Comparison of ENCODE assay signal across 1 cellular context in genomic region chr2:74747411-74748080, GRCh38.
A peak's percentile ranks its signal among the peaks of the same experiment; 100 is the strongest.
TF ChIP-seq lines count a peak whose summit lies in the region.

No MANE protein-coding gene starts in this region.

TF ChIP-seq in HepG2, 621 proteins besides CTCF, POLR2A, EP300 and RAD21 (continued from another document and continues in another):
- TF ChIP-seq, protein P1, sequence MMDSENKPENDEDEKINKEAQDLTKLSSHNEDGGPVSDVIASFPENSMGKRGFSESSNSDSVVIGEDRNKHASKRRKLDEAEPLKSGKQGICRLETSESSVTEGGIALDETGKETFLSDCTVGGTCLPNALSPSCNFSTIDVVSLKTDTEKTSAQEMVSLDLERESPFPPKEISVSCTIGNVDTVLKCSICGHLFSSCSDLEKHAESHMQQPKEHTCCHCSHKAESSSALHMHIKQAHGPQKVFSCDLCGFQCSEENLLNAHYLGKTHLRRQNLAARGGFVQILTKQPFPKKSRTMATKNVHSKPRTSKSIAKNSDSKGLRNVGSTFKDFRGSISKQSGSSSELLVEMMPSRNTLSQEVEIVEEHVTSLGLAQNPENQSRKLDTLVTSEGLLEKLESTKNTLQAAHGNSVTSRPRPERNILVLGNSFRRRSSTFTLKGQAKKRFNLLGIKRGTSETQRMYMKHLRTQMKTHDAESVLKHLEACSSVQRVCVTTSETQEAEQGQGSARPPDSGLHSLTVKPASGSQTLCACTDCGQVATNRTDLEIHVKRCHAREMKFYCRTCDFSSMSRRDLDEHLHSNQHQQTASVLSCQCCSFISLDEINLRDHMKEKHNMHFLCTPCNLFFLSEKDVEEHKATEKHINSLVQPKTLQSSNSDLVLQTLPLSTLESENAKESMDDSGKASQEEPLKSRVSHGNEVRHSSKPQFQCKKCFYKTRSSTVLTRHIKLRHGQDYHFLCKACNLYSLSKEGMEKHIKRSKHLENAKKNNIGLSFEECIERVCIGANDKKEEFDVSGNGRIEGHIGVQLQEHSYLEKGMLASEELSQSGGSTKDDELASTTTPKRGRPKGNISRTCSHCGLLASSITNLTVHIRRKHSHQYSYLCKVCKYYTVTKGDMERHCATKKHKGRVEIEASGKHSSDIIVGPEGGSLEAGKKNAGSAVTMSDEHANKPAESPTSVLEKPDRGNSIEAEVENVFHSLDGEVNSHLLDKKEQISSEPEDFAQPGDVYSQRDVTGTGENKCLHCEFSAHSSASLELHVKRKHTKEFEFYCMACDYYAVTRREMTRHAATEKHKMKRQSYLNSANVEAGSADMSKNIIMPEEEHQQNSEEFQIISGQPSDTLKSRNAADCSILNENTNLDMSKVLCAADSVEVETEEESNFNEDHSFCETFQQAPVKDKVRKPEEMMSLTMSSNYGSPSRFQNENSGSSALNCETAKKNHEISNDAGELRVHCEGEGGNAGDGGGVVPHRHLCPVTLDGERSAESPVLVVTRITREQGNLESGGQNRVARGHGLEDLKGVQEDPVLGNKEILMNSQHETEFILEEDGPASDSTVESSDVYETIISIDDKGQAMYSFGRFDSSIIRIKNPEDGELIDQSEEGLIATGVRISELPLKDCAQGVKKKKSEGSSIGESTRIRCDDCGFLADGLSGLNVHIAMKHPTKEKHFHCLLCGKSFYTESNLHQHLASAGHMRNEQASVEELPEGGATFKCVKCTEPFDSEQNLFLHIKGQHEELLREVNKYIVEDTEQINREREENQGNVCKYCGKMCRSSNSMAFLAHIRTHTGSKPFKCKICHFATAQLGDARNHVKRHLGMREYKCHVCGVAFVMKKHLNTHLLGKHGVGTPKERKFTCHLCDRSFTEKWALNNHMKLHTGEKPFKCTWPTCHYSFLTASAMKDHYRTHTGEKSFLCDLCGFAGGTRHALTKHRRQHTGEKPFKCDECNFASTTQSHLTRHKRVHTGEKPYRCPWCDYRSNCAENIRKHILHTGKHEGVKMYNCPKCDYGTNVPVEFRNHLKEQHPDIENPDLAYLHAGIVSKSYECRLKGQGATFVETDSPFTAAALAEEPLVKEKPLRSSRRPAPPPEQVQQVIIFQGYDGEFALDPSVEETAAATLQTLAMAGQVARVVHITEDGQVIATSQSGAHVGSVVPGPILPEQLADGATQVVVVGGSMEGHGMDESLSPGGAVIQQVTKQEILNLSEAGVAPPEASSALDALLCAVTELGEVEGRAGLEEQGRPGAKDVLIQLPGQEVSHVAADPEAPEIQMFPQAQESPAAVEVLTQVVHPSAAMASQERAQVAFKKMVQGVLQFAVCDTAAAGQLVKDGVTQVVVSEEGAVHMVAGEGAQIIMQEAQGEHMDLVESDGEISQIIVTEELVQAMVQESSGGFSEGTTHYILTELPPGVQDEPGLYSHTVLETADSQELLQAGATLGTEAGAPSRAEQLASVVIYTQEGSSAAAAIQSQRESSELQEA (CRISPR knock-in tag; IDR thresholded peaks at IDR 0.05; ENCODE audit: not compliant biosample characterization): peak; percentile 23
- peak; percentile 59; the same call in 1 of the 2 replicates for TF ChIP-seq NR2C2 (CRISPR knock-in tag; IDR thresholded peaks at IDR 0.05; ENCODE audit: borderline replicate concordance)
- TF ChIP-seq POGZ (CRISPR knock-in tag; IDR thresholded peaks at IDR 0.05): peak; percentile 90
- no peak for TF ChIP-seq JDP2 (CRISPR knock-in tag; IDR thresholded peaks at IDR 0.05; ENCODE audit: borderline replicate concordance)
- TF ChIP-seq XBP1 (CRISPR knock-in tag; IDR thresholded peaks at IDR 0.05): no peak
- no peak for TF ChIP-seq ZBTB7A (CRISPR knock-in tag; IDR thresholded peaks at IDR 0.05)
- 0 out of 2 replicates have a peak, but pooled peaks have one; percentile 45 for TF ChIP-seq GFI1 (CRISPR knock-in tag; IDR thresholded peaks at IDR 0.05; ENCODE audit: borderline replicate concordance)
- TF ChIP-seq HNF4A (CRISPR knock-in tag; IDR thresholded peaks at IDR 0.05): peak; percentile 73
- no peak for TF ChIP-seq ZNF83 (CRISPR knock-in tag; IDR thresholded peaks at IDR 0.05; ENCODE audit: borderline replicate concordance)
- TF ChIP-seq, protein P2, sequence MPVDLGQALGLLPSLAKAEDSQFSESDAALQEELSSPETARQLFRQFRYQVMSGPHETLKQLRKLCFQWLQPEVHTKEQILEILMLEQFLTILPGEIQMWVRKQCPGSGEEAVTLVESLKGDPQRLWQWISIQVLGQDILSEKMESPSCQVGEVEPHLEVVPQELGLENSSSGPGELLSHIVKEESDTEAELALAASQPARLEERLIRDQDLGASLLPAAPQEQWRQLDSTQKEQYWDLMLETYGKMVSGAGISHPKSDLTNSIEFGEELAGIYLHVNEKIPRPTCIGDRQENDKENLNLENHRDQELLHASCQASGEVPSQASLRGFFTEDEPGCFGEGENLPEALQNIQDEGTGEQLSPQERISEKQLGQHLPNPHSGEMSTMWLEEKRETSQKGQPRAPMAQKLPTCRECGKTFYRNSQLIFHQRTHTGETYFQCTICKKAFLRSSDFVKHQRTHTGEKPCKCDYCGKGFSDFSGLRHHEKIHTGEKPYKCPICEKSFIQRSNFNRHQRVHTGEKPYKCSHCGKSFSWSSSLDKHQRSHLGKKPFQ (CRISPR knock-in tag; IDR thresholded peaks at IDR 0.05; ENCODE audit: insufficient replicate concordance): no peak
- TF ChIP-seq SETDB1 (CRISPR knock-in tag; IDR thresholded peaks at IDR 0.05; ENCODE audit: borderline replicate concordance): 0 out of 2 replicates have a peak, but pooled peaks have one; percentile 74
- TF ChIP-seq ZNF567 (CRISPR knock-in tag; IDR thresholded peaks at IDR 0.05; ENCODE audit: borderline replicate concordance): 0 out of 2 replicates have a peak, but pooled peaks have one; percentile 73
- TF ChIP-seq ZNF792 (CRISPR knock-in tag; IDR thresholded peaks at IDR 0.05): peak; percentile 77; the same call in 1 of the 2 replicates
- no peak for TF ChIP-seq ZNF773 (CRISPR knock-in tag; IDR thresholded peaks at IDR 0.05; ENCODE audit: borderline replicate concordance)
- no peak for TF ChIP-seq ZNF777 (CRISPR knock-in tag; IDR thresholded peaks at IDR 0.05)
- TF ChIP-seq ELK4 (CRISPR knock-in tag; IDR thresholded peaks at IDR 0.05; ENCODE audit: borderline replicate concordance): no peak
- peak; percentile 81 for TF ChIP-seq FOXA3 (CRISPR knock-in tag; IDR thresholded peaks at IDR 0.05)
- no peak for TF ChIP-seq ZNF432 (CRISPR knock-in tag; IDR thresholded peaks at IDR 0.05; ENCODE audit: borderline replicate concordance)
- TF ChIP-seq ZNF841 (CRISPR knock-in tag; IDR thresholded peaks at IDR 0.05; ENCODE audit: borderline replicate concordance): no peak
- TF ChIP-seq ZNF597 (CRISPR knock-in tag; IDR thresholded peaks at IDR 0.05): no peak
- TF ChIP-seq GPN1 (CRISPR knock-in tag; IDR thresholded peaks at IDR 0.05; ENCODE audit: borderline replicate concordance): no peak
- no peak; the same call in 1 of the 2 replicates for TF ChIP-seq YEATS4 (CRISPR knock-in tag; IDR thresholded peaks at IDR 0.05; ENCODE audit: borderline replicate concordance)
- TF ChIP-seq ZNF431 (CRISPR knock-in tag; IDR thresholded peaks at IDR 0.05; ENCODE audit: borderline replicate concordance, low read depth): peak; percentile 62; the same call in 1 of the 2 replicates
- TF ChIP-seq KDM5A (IDR thresholded peaks at IDR 0.05; ENCODE audit: borderline replicate concordance, low read length): no peak
- no peak for TF ChIP-seq NFATC3 (CRISPR knock-in tag; IDR thresholded peaks at IDR 0.05)
- TF ChIP-seq PAX8 (CRISPR knock-in tag; IDR thresholded peaks at IDR 0.05; ENCODE audit: borderline replicate concordance): no peak
- no peak for TF ChIP-seq MXD4 (CRISPR knock-in tag; IDR thresholded peaks at IDR 0.05)
- peak; percentile 80 for TF ChIP-seq ZKSCAN8 (CRISPR knock-in tag; IDR thresholded peaks at IDR 0.05; ENCODE audit: borderline replicate concordance)
- no peak for TF ChIP-seq PCBP1 (IDR thresholded peaks at IDR 0.05; ENCODE audit: borderline replicate concordance, low read depth, low read length)
- no peak for TF ChIP-seq TOE1 (CRISPR knock-in tag; IDR thresholded peaks at IDR 0.05)
- TF ChIP-seq, protein P3, sequence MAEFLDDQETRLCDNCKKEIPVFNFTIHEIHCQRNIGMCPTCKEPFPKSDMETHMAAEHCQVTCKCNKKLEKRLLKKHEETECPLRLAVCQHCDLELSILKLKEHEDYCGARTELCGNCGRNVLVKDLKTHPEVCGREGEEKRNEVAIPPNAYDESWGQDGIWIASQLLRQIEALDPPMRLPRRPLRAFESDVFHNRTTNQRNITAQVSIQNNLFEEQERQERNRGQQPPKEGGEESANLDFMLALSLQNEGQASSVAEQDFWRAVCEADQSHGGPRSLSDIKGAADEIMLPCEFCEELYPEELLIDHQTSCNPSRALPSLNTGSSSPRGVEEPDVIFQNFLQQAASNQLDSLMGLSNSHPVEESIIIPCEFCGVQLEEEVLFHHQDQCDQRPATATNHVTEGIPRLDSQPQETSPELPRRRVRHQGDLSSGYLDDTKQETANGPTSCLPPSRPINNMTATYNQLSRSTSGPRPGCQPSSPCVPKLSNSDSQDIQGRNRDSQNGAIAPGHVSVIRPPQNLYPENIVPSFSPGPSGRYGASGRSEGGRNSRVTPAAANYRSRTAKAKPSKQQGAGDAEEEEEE (CRISPR knock-in tag; IDR thresholded peaks at IDR 0.05; ENCODE audit: borderline replicate concordance): peak; percentile 44; the same call in 1 of the 2 replicates
- no peak for TF ChIP-seq MAF1 (CRISPR knock-in tag; IDR thresholded peaks at IDR 0.05; ENCODE audit: borderline replicate concordance)
- no peak for TF ChIP-seq SUZ12 (IDR thresholded peaks at IDR 0.05; ENCODE audit: low read depth, low read length)
- TF ChIP-seq ZSCAN31 (CRISPR knock-in tag; IDR thresholded peaks at IDR 0.05; ENCODE audit: low read depth): peak; percentile 72; the same call in 1 of the 2 replicates
- peak; percentile 40; the same call in 1 of the 2 replicates for TF ChIP-seq EED (CRISPR knock-in tag; IDR thresholded peaks at IDR 0.05)
- TF ChIP-seq FOXK2 (IDR thresholded peaks at IDR 0.05): no peak
- TF ChIP-seq ZFY (CRISPR knock-in tag; IDR thresholded peaks at IDR 0.05): 0 out of 2 replicates have a peak, but pooled peaks have one; percentile 42
- peak; percentile 66; the same call in 1 of the 2 replicates for TF ChIP-seq MAZ (IDR thresholded peaks at IDR 0.05; ENCODE audit: borderline replicate concordance, low read depth, low read length)
- TF ChIP-seq MAZ (CRISPR knock-in tag; IDR thresholded peaks at IDR 0.05; ENCODE audit: low read depth): peak; percentile 35; the same call in 1 of the 2 replicates
- TF ChIP-seq GZF1 (CRISPR knock-in tag; IDR thresholded peaks at IDR 0.05): no peak
- TF ChIP-seq FOSL1 (CRISPR knock-in tag; IDR thresholded peaks at IDR 0.05; ENCODE audit: borderline replicate concordance): peak; percentile 86
- peak; percentile 81; the same call in 1 of the 2 replicates for TF ChIP-seq NFKB2 (CRISPR knock-in tag; IDR thresholded peaks at IDR 0.05; ENCODE audit: borderline replicate concordance)
- no peak for TF ChIP-seq ZNF510 (CRISPR knock-in tag; IDR thresholded peaks at IDR 0.05; ENCODE audit: low read depth)
- no peak for TF ChIP-seq ZFP36L2 (CRISPR knock-in tag; IDR thresholded peaks at IDR 0.05)
- peak; percentile 78 to 91 for TF ChIP-seq MAFK (conservative IDR thresholded peaks at IDR 0.05 in 1 of 2, IDR thresholded peaks at IDR 0.05 in 1 of 2; ENCODE audit: low read length in 2 of 2)
- TF ChIP-seq USF2 (IDR thresholded peaks at IDR 0.05; ENCODE audit: low read depth, low read length): no peak
- TF ChIP-seq USF2 (CRISPR knock-in tag; IDR thresholded peaks at IDR 0.05; ENCODE audit: borderline replicate concordance): no peak
- TF ChIP-seq ZSCAN9 (CRISPR knock-in tag; IDR thresholded peaks at IDR 0.05; ENCODE audit: borderline replicate concordance): peak; percentile 49; the same call in 1 of the 2 replicates
- peak; percentile 98 for TF ChIP-seq CEBPG (CRISPR knock-in tag; IDR thresholded peaks at IDR 0.05)
- TF ChIP-seq ZFP82 (CRISPR knock-in tag; IDR thresholded peaks at IDR 0.05; ENCODE audit: borderline replicate concordance): no peak
- TF ChIP-seq SNAPC2 (CRISPR knock-in tag; IDR thresholded peaks at IDR 0.05): 0 out of 2 replicates have a peak, but pooled peaks have one; percentile 26
- no peak for TF ChIP-seq ZNF7 (CRISPR knock-in tag; IDR thresholded peaks at IDR 0.05)
- no peak for TF ChIP-seq SNRNP70 (IDR thresholded peaks at IDR 0.05; ENCODE audit: low read depth, low read length)
- peak; percentile 46; the same call in 1 of the 2 replicates for TF ChIP-seq ATF7-NPFF (CRISPR knock-in tag; IDR thresholded peaks at IDR 0.05; ENCODE audit: low read depth)
- TF ChIP-seq ZNF17 (CRISPR knock-in tag; IDR thresholded peaks at IDR 0.05): 0 out of 2 replicates have a peak, but pooled peaks have one; percentile 29
- TF ChIP-seq SNAPC5 (CRISPR knock-in tag; IDR thresholded peaks at IDR 0.05; ENCODE audit: borderline replicate concordance): peak; percentile 63; the same call in 1 of the 2 replicates
- TF ChIP-seq ZNF720 (CRISPR knock-in tag; IDR thresholded peaks at IDR 0.05): 0 out of 2 replicates have a peak, but pooled peaks have one; percentile 54
- no peak for TF ChIP-seq PHF5A (CRISPR knock-in tag; IDR thresholded peaks at IDR 0.05; ENCODE audit: low read depth, unreplicated experiment)
